ENCODE assay signal across 22 cellular contexts in the genomic region with DNA sequence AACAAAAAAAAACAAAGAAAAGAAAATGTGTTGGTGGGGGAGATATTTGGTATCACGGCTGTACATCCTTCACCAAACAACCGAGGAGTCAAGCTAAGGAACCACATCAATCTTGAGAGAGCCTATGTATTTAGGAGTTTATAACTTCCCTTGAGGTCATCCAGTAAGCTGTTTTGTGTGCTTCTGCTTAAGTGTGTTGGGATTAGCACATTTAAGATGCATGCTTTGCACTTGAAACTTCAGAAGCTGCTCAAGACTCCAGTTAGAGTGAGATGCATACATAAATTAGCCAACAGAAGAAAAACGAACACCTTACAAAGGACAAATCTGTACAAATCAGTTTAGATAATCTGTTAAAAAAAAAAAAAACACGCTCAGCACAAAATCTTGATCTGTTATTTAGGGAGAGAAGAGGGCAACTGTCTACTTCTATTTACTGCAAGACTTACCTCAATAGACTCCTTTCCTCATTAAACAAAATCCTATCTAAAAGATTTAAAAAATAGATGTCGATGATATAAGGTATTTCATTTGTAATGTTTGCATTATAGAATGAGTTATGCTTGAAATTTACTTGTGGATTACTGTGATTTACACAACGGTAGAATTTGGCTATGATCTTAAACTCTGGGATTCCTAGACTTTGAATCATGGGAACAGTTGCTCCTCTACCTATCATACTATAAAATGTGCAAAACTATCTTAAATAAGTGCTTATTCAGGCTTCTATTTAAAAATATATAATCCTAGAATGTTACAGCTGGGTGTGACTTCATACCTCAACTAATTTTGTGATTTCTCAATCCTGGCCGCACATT. TPM values are rescaled to one million over a fixed set of nuclear protein-coding genes. Genes with fewer than 3 reads are reported as not detected.
DNase-seq lines count a peak whose midpoint lies in the region; ATAC-seq and TF ChIP-seq lines count a peak whose summit lies in the region.
"Had no signal": no experiment of that assay in that cellular context is flagged by ENCODE, and none has a peak within 500 bp of the region (broad histone marks: within the 10 kb centered on the region; RNA-seq: fewer than 3 reads in every experiment).

No MANE protein-coding gene starts in this region.

- H3K79me2 ChIP-seq in PC-9 (ENCODE audit: low read depth), result no peaks in the 10 kb centered on the region

- H3K9me3 Mint-ChIP-seq in activated CD4-positive, alpha-beta memory T cell treated with anti-CD3 and anti-CD28 coated beads, Interleukin-2, amount 10 ng/mL, durations not matched to agents 7 days and 5 days, result no peaks in the 10 kb centered on the region
- H3K9me3 Mint-ChIP-seq in activated CD8-positive, alpha-beta T cell treated with anti-CD3 and anti-CD28 coated beads, Interleukin-2, amount 10 ng/mL, durations not matched to agents 7 days and 5 days (ENCODE audit: insufficient read depth), result no peaks in the 10 kb centered on the region
- H3K9me3 Mint-ChIP-seq: CD4-positive, CD25-positive, alpha-beta regulatory T cell had no signal

- no peak overlapping the region for H2BK15ac ChIP-seq in IMR-90 (ENCODE audit: low read depth, low read length)

- H4K20me1 ChIP-seq in IMR-90 (ENCODE audit: insufficient read depth, low read length) (no peaks in the 10 kb centered on the region), PC-9 (ENCODE audit: insufficient read depth) (no peaks in the 10 kb centered on the region)
- H4K20me1 ChIP-seq: BLaER1 had no signal

- no peak for TF ChIP-seq POLR2A in IMR-90 (IDR thresholded peaks at IDR 0.05; ENCODE audit: low read depth, low read length)

- CTCF ChIA-PET in IMR-90 (lab: Yijun Ruan, JAX) (no interaction called here), PC-9 (lab: Charles Lee) (no interaction called here)
- CTCF ChIA-PET in activated CD4-positive, alpha-beta memory T cell treated with anti-CD3 and anti-CD28 coated beads, Interleukin-2, amount 10 ng/mL, durations not matched to agents 7 days and 5 days (lab: Charles Lee), result no interaction called here
- CTCF ChIA-PET in activated CD8-positive, alpha-beta T cell treated with anti-CD3 and anti-CD28 coated beads, Interleukin-2, amount 10 ng/mL, durations not matched to agents 7 days and 5 days (lab: Charles Lee), result interaction anchor here (0.6 kb wide), 1 partner anchor 272 kb away, joined by 3 read pairs; no protein-coding TSS in a partner anchor

- no peak overlapping the region for H2BK20ac ChIP-seq in IMR-90 (ENCODE audit: low read depth, low read length)

- in situ Hi-C loops in IMR-90 (cut with MboI; ENCODE audit: low sequenced_read_pairs), result no loop called here

- TF ChIP-seq CTCF in IMR-90 (conservative IDR thresholded peaks at IDR 0.05; ENCODE audit: low read depth, low read length) (no peak), left lung (IDR thresholded peaks at IDR 0.05) (no peak), retinal pigment epithelial cell (conservative IDR thresholded peaks at IDR 0.05; ENCODE audit: low read depth, low read length) (no peak), PC-9 (conservative IDR thresholded peaks at IDR 0.05) (no peak)

- H3K9ac ChIP-seq in IMR-90 (ENCODE audit: low read depth, low read length), result no peak overlapping the region
- H3K9ac ChIP-seq in adipocyte (ENCODE audit: low read length), result no peak overlapping the region
- H3K9ac ChIP-seq: BLaER1 had no signal

- no peaks in the 10 kb centered on the region for H3K9me2 ChIP-seq in PC-9 (ENCODE audit: insufficient read depth)

- H3K4me3 Mint-ChIP-seq in activated CD4-positive, alpha-beta memory T cell treated with anti-CD3 and anti-CD28 coated beads, Interleukin-2, amount 10 ng/mL, durations not matched to agents 7 days and 5 days, result no peak overlapping the region
- no peak overlapping the region for H3K4me3 Mint-ChIP-seq in activated CD8-positive, alpha-beta T cell treated with anti-CD3 and anti-CD28 coated beads, Interleukin-2, amount 10 ng/mL, durations not matched to agents 7 days and 5 days
- H3K4me3 Mint-ChIP-seq: CD4-positive, CD25-positive, alpha-beta regulatory T cell had no signal

- no peak overlapping the region for H4K5ac ChIP-seq in IMR-90 (ENCODE audit: low read depth, low read length)

- H3K36me3 Mint-ChIP-seq in activated CD4-positive, alpha-beta memory T cell treated with anti-CD3 and anti-CD28 coated beads, Interleukin-2, amount 10 ng/mL, durations not matched to agents 7 days and 5 days (ENCODE audit: low read depth), result peaks cover 13% of the 10 kb centered on the region
- H3K36me3 Mint-ChIP-seq in activated CD8-positive, alpha-beta T cell treated with anti-CD3 and anti-CD28 coated beads, Interleukin-2, amount 10 ng/mL, durations not matched to agents 7 days and 5 days (ENCODE audit: low read depth), result peaks cover 2% of the 10 kb centered on the region

- no peaks in the 10 kb centered on the region for H3K27me3 Mint-ChIP-seq in activated CD4-positive, alpha-beta memory T cell treated with anti-CD3 and anti-CD28 coated beads, Interleukin-2, amount 10 ng/mL, durations not matched to agents 7 days and 5 days
- H3K27me3 Mint-ChIP-seq in activated CD8-positive, alpha-beta T cell treated with anti-CD3 and anti-CD28 coated beads, Interleukin-2, amount 10 ng/mL, durations not matched to agents 7 days and 5 days (ENCODE audit: low read depth), result peaks cover 8% of the 10 kb centered on the region
- H3K27me3 Mint-ChIP-seq: CD4-positive, CD25-positive, alpha-beta regulatory T cell had no signal

- TF ChIP-seq RAD21 in IMR-90 (IDR thresholded peaks at IDR 0.05; ENCODE audit: low read length), result no peak

- H2BK5ac ChIP-seq in IMR-90 (ENCODE audit: low read depth, low read length, poor library complexity, severe bottlenecking), result no peak overlapping the region

- no peak overlapping the region for H3K27ac Mint-ChIP-seq in activated CD4-positive, alpha-beta memory T cell treated with anti-CD3 and anti-CD28 coated beads, Interleukin-2, amount 10 ng/mL, durations not matched to agents 7 days and 5 days
- H3K27ac Mint-ChIP-seq in activated CD8-positive, alpha-beta T cell treated with anti-CD3 and anti-CD28 coated beads, Interleukin-2, amount 10 ng/mL, durations not matched to agents 7 days and 5 days, result no peak overlapping the region

- no peak overlapping the region for H3K56ac ChIP-seq in IMR-90 (ENCODE audit: extremely low read depth, insufficient read depth, low read length)

- H3K4me1 Mint-ChIP-seq in activated CD4-positive, alpha-beta memory T cell treated with anti-CD3 and anti-CD28 coated beads, Interleukin-2, amount 10 ng/mL, durations not matched to agents 7 days and 5 days, result peaks cover 1% of the 10 kb centered on the region
- no peaks in the 10 kb centered on the region for H3K4me1 Mint-ChIP-seq in activated CD8-positive, alpha-beta T cell treated with anti-CD3 and anti-CD28 coated beads, Interleukin-2, amount 10 ng/mL, durations not matched to agents 7 days and 5 days (ENCODE audit: low read depth)

- H4K91ac ChIP-seq in IMR-90 (ENCODE audit: insufficient read depth, low read depth, low read length), result no peak overlapping the region

- H3K79me1 ChIP-seq in IMR-90 (ENCODE audit: low read depth in 1 of 2, low read length in 2 of 2), result no peaks in the 10 kb centered on the region

- H3K27ac ChIP-seq in IMR-90 (ENCODE audit: insufficient read depth, low read length) (no peak overlapping the region), left lung (no peak overlapping the region), PC-9 (no peak overlapping the region)
- H3K27ac ChIP-seq: BLaER1, SJCRH30 had no signal

- H4K8ac ChIP-seq in IMR-90 (ENCODE audit: low read depth in 2 of 2, low read length in 2 of 2), result no peak overlapping the region

- H2AK9ac ChIP-seq in IMR-90 (replicated peaks; ENCODE audit: low read depth, low read length, poor library complexity), result no peak overlapping the region

- WGBS in IMR-90 (ENCODE audit: extremely low coverage in 2 of 2, insufficient read length in 1 of 2), 2 experiments, result no CpG with 5 or more reads among the region's 7 CpGs

- H3K9me1 ChIP-seq in IMR-90 (ENCODE audit: insufficient read depth, low read length), result peaks cover 13% of the 10 kb centered on the region

- H3K14ac ChIP-seq in IMR-90 (replicated peaks; ENCODE audit: low read depth, low read length), result 0 out of 2 replicates have a peak overlapping the region, but pooled peaks have one; percentile 17

- no TSS peak for BruUV-seq in IMR-90 (replicated peaks; lab: Mats Ljungman, UMichigan)
- no TSS peak for BruUV-seq in PC-9 (replicated peaks; lab: Mats Ljungman, UMichigan)

- H3K4me3 ChIP-seq in IMR-90 (ENCODE audit: insufficient read depth, low read depth, low read length) (no peak overlapping the region), adipocyte (ENCODE audit: low read length) (no peak overlapping the region), left lung (no peak overlapping the region), retinal pigment epithelial cell (ENCODE audit: low read length) (no peak overlapping the region), PC-9 (no peak overlapping the region)
- H3K4me3 ChIP-seq: BLaER1, GM12878, SJCRH30 had no signal

- dilution Hi-C loops in IMR-90 (cut with HindIII; ENCODE audit: low sequenced_read_pairs, unreplicated experiment), result no loop called here

- H3K36me3 ChIP-seq in IMR-90 (ENCODE audit: control insufficient read depth, insufficient read depth, low read length) (peaks cover 36% of the 10 kb centered on the region), adipocyte (ENCODE audit: control insufficient read depth, insufficient read depth, low read length, severe bottlenecking) (peaks cover 53% of the 10 kb centered on the region), left lung (peaks cover 0 to 54% of the 10 kb centered on the region in 2 donors), PC-9 (ENCODE audit: low read depth) (no peaks in the 10 kb centered on the region)
- H3K36me3 ChIP-seq: BLaER1 had no signal

- H3K4ac ChIP-seq in IMR-90 (ENCODE audit: low read depth, low read length), result no peak overlapping the region

- peak; percentile 67 for ATAC-seq in IMR-90 (ENCODE audit: low read depth)
- peak; percentile 44 for ATAC-seq in left lung
- ATAC-seq in activated CD8-positive, alpha-beta T cell treated with anti-CD3 and anti-CD28 coated beads, Interleukin-2, amount 10 ng/mL, durations not matched to agents 7 days and 5 days, result no peak
- ATAC-seq: Right ventricle myocardium inferior, SK-N-SH treated with all-trans-retinoic acid at 6 μM for 48 hours had no signal

- H3K4me2 ChIP-seq in IMR-90 (ENCODE audit: low read depth, low read length) (no peak overlapping the region), PC-9 (no peak overlapping the region)
- H3K4me2 ChIP-seq: BLaER1 had no signal

- H2AFZ ChIP-seq in IMR-90 (replicated peaks; ENCODE audit: low read length, poor library complexity), result no peak overlapping the region
- no peak overlapping the region for H2AFZ ChIP-seq in PC-9

- DNase-seq in IMR-90 (peak; percentile 53), adipocyte (ENCODE audit: low read depth) (peak; percentile 31), left lung (no peak), retinal pigment epithelial cell (ENCODE audit: low read depth) (peak; percentile 61), DMS79 treated with DMSO at 0.1 percent for 48 hours (lab: John Stamatoyannopoulos, UW) (no peak), PC-9 (no peak)
- no peak for DNase-seq in activated CD4-positive, alpha-beta memory T cell treated with anti-CD3 and anti-CD28 coated beads, Interleukin-2, amount 10 ng/mL, durations not matched to agents 7 days and 5 days
- no peak for DNase-seq in activated CD8-positive, alpha-beta T cell treated with anti-CD3 and anti-CD28 coated beads, Interleukin-2, amount 10 ng/mL, durations not matched to agents 7 days and 5 days
- DNase-seq: DMS53, GDM1, KBM-7, NCI-H1105 treated with DMSO at 0.1 percent for 48 hours, NCI-H2029, NCI-H446 treated with DMSO at 0.1 percent for 48 hours, NCI-H526, OCI-M1, SJCRH30 had no signal

- no peaks in the 10 kb centered on the region for H3F3A ChIP-seq in PC-9 (ENCODE audit: insufficient read depth, low read depth)

- no peaks in the 10 kb centered on the region for H3K27me3 ChIP-seq in IMR-90 (ENCODE audit: control insufficient read depth, insufficient read depth, low read length)
- H3K27me3 ChIP-seq in adipocyte (replicated peaks; ENCODE audit: control insufficient read depth, insufficient read depth, low read length), result no peaks in the 10 kb centered on the region
- H3K27me3 ChIP-seq in left lung, result no peaks in the 10 kb centered on the region
- no peaks in the 10 kb centered on the region for H3K27me3 ChIP-seq in PC-9 (ENCODE audit: insufficient read depth, low read depth)
- H3K27me3 ChIP-seq: BLaER1, SJCRH30 had no signal

- H2AK5ac ChIP-seq in IMR-90 (ENCODE audit: low read depth, low read length), result no peak overlapping the region

- no peak overlapping the region for H3K18ac ChIP-seq in IMR-90 (ENCODE audit: low read depth, low read length)

- peaks cover 6% of the 10 kb centered on the region for H3K4me1 ChIP-seq in IMR-90 (ENCODE audit: control insufficient read depth, insufficient read depth, low read length)
- peaks cover 15% of the 10 kb centered on the region for H3K4me1 ChIP-seq in adipocyte (ENCODE audit: control insufficient read depth, insufficient read depth, low read length)
- H3K4me1 ChIP-seq in left lung, result no peaks in the 10 kb centered on the region
- no peaks in the 10 kb centered on the region for H3K4me1 ChIP-seq in PC-9 (replicated peaks; ENCODE audit: insufficient read depth)
- H3K4me1 ChIP-seq: BLaER1 had no signal

- H3K23ac ChIP-seq in IMR-90 (ENCODE audit: low read depth, low read length), result no peak overlapping the region

- H2BK120ac ChIP-seq in IMR-90 (ENCODE audit: low read depth, low read length), result no peak overlapping the region

- intact Hi-C loops in IMR-90 (cut with micrococcal nuclease), result no loop called here
- intact Hi-C loops in left lung (cut with DNase I), result no loop called here
- intact Hi-C loops in PC-9 (cut with micrococcal nuclease; ENCODE audit: unreplicated experiment), result no loop called here

- POLR2A ChIA-PET in IMR-90 (lab: Charles Lee; ENCODE audit: unreplicated experiment), result no interaction called here
- POLR2A ChIA-PET in PC-9 (lab: Charles Lee; ENCODE audit: unreplicated experiment), result no interaction called here
- POLR2A ChIA-PET in activated CD4-positive, alpha-beta memory T cell treated with anti-CD3 and anti-CD28 coated beads, Interleukin-2, amount 10 ng/mL, durations not matched to agents 7 days and 5 days (lab: Charles Lee), result no interaction called here
- POLR2A ChIA-PET in activated CD8-positive, alpha-beta T cell treated with anti-CD3 and anti-CD28 coated beads, Interleukin-2, amount 10 ng/mL, durations not matched to agents 7 days and 5 days (lab: Charles Lee), result no interaction called here

- H3K9me3 ChIP-seq in IMR-90 (ENCODE audit: control insufficient read depth, insufficient read depth, low read length) (no peaks in the 10 kb centered on the region), adipocyte (ENCODE audit: control insufficient read depth, low read length) (no peaks in the 10 kb centered on the region), left lung (no peaks in the 10 kb centered on the region), PC-9 (ENCODE audit: insufficient read depth, low read depth) (no peaks in the 10 kb centered on the region)
- H3K9me3 ChIP-seq: BLaER1, SJCRH30 had no signal

RNA-seq across cellular contexts. Expression of a gene that starts 53.8 kb away (rescaled TPM):
- total RNA-seq in IMR-90 (2012; rRNA removed), result 3.9 and 5.6 TPM in 2 replicates
- polyA plus RNA-seq in IMR-90 (2012; rRNA removed), result 5.3 and 6.0 TPM in 2 replicates
- polyA plus RNA-seq in IMR-90 (2012; cell fraction: cytosol; rRNA removed), result 2.1 and 2.9 TPM in 2 replicates
- 0.71 and 2.5 TPM in 2 replicates for polyA plus RNA-seq in IMR-90 (2012; cell fraction: nucleus; rRNA removed; ENCODE audit: low replicate concordance)
- total RNA-seq in left lung, result 1 to 10 TPM; 3.2 to 4.7 TPM
- 0.28 and 0.37 TPM in 2 replicates for total RNA-seq in PC-9 (2021)
- 1 to 10 TPM; 4.7 to 5.4 TPM for total RNA-seq in activated CD4-positive, alpha-beta memory T cell treated with anti-CD3 and anti-CD28 coated beads, Interleukin-2, amount 10 ng/mL, durations not matched to agents 7 days and 5 days
- 1 to 10 TPM; 4.6 to 4.8 TPM for total RNA-seq in activated CD8-positive, alpha-beta T cell treated with anti-CD3 and anti-CD28 coated beads, Interleukin-2, amount 10 ng/mL, durations not matched to agents 7 days and 5 days

Comparison
In these comparisons a context has a peak if more than half of its experiments do, and no peak if none do; other contexts are left out.
1. DNase-seq: peak in IMR-90 (single experiment), adipocyte (single experiment) and retinal pigment epithelial cell (single experiment); none in left lung (0 of 2), DMS79 treated with DMSO at 0.1 percent for 48 hours (single experiment), PC-9 (0 of 2), activated CD4-positive, alpha-beta memory T cell treated with anti-CD3 and anti-CD28 coated beads, Interleukin-2, amount 10 ng/mL, durations not matched to agents 7 days and 5 days (single experiment) and activated CD8-positive, alpha-beta T cell treated with anti-CD3 and anti-CD28 coated beads, Interleukin-2, amount 10 ng/mL, durations not matched to agents 7 days and 5 days (single experiment).